8 cellular contexts compared by ENCODE assay signal in genomic region chr18:59357928-59358327, GRCh38. TPM values are rescaled to one million over a fixed set of nuclear protein-coding genes. Genes with fewer than 3 reads are reported as not detected.
DNase-seq lines count a peak whose midpoint lies in the region; ATAC-seq and TF ChIP-seq lines count a peak whose summit lies in the region.

No MANE protein-coding gene starts in this region.

- H3K4me3 Mint-ChIP-seq in stimulated activated naive CD8-positive, alpha-beta T cell treated with anti-CD3 and anti-CD28 coated beads, Interleukin-15, Interleukin-2, amounts not matched to agents 100 ng/mL and 50 ng/mL, for 24 hours, result peak overlapping the region; percentile 98
- peak overlapping the region; percentile 95 for H3K4me3 Mint-ChIP-seq in T-helper 1 cell treated with Interleukin-12 subunit alpha and Interleukin-12 subunit beta and Interleukin-4 antibody, amounts not matched to agents 30 μg/mL and 1 μg/mL, for 36 hours

- H2BK15ac ChIP-seq in neuronal stem cell (ENCODE audit: low read length), result no peak overlapping the region

- no peak overlapping the region for H2BK120ac ChIP-seq in neuronal stem cell (ENCODE audit: low read depth, low read length)

- H3K27ac Mint-ChIP-seq in stimulated activated naive CD8-positive, alpha-beta T cell treated with anti-CD3 and anti-CD28 coated beads, Interleukin-15, Interleukin-2, amounts not matched to agents 100 ng/mL and 50 ng/mL, for 24 hours, result peak overlapping the region; percentile 99
- H3K27ac Mint-ChIP-seq in T-helper 1 cell treated with Interleukin-12 subunit alpha and Interleukin-12 subunit beta and Interleukin-4 antibody, amounts not matched to agents 30 μg/mL and 1 μg/mL, for 36 hours, result peak overlapping the region; percentile 98

- DNase-seq in stimulated activated naive CD8-positive, alpha-beta T cell treated with anti-CD3 and anti-CD28 coated beads, Interleukin-15, Interleukin-2, amounts not matched to agents 100 U/mL and 50 U/mL, for 24 hours, result no peak
- DNase-seq in erythroblast (lab: John Stamatoyannopoulos, UW), result peak; percentile 92
- no peak for DNase-seq in neuronal stem cell (ENCODE audit: low spot score)

- H3K9ac ChIP-seq in neuronal stem cell (ENCODE audit: low read depth, low read length, poor library complexity), result no peak overlapping the region

- H3K4ac ChIP-seq in neuronal stem cell (ENCODE audit: low read length), result no peak overlapping the region

- H2AFZ ChIP-seq in neuronal stem cell (ENCODE audit: low read length), result peak overlapping the region; percentile 96

- H2BK5ac ChIP-seq in neuronal stem cell (ENCODE audit: low read length), result no peak overlapping the region

- H3K36me3 ChIP-seq in neuronal stem cell (replicated peaks in 1 of 2; ENCODE audit: control insufficient read depth in 2 of 2, insufficient read depth in 2 of 2, low read length in 2 of 2), result peaks cover 8 to 38% of the 10 kb centered on the region in 2 donors

- H2BK12ac ChIP-seq in neuronal stem cell (ENCODE audit: low read length), result no peak overlapping the region

- H3K9me3 ChIP-seq in neuronal stem cell (replicated peaks in 1 of 2; ENCODE audit: control insufficient read depth in 2 of 2, insufficient read depth in 1 of 2, low read depth in 1 of 2, low read length in 2 of 2), result no peaks in the 10 kb centered on the region

- TF ChIP-seq POLR2A in erythroblast (IDR thresholded peaks at IDR 0.05; ENCODE audit: low read length), result peak; percentile 11

- no peak overlapping the region for H4K8ac ChIP-seq in neuronal stem cell (ENCODE audit: low read depth, low read length)

- peaks cover 5% of the 10 kb centered on the region for H3K79me1 ChIP-seq in neuronal stem cell (ENCODE audit: low read depth, low read length)

- H3K27ac ChIP-seq in neuronal stem cell (replicated peaks; ENCODE audit: low read length), result no peak overlapping the region

- no peak overlapping the region for H3K23ac ChIP-seq in neuronal stem cell (ENCODE audit: low read depth, low read length, poor library complexity)

- H3K4me2 ChIP-seq in neuronal stem cell (ENCODE audit: insufficient read depth, low read length, poor library complexity, severe bottlenecking), result peak overlapping the region; percentile 31

- H3K14ac ChIP-seq in neuronal stem cell (ENCODE audit: low read length), result no peak overlapping the region

- H3K4me3 ChIP-seq in neuronal stem cell (ENCODE audit: low read length in 2 of 2), result peak overlapping the region; percentile 69 to 80

- no peak for ATAC-seq in stimulated activated naive CD8-positive, alpha-beta T cell treated with anti-CD3 and anti-CD28 coated beads, Interleukin-15, Interleukin-2, amounts not matched to agents 100 U/mL and 50 U/mL, for 24 hours
- ATAC-seq in HG02852 (IDR thresholded peaks at IDR 0.05; ENCODE audit: unreplicated experiment), result no peak
- no peak for ATAC-seq in HG03108 (IDR thresholded peaks at IDR 0.05; ENCODE audit: unreplicated experiment)
- no peak for ATAC-seq in HG03097 (IDR thresholded peaks at IDR 0.05; ENCODE audit: low FRiP score, unreplicated experiment)

- no peaks in the 10 kb centered on the region for H3K9me3 Mint-ChIP-seq in stimulated activated naive CD8-positive, alpha-beta T cell treated with anti-CD3 and anti-CD28 coated beads, Interleukin-15, Interleukin-2, amounts not matched to agents 100 ng/mL and 50 ng/mL, for 24 hours
- no peaks in the 10 kb centered on the region for H3K9me3 Mint-ChIP-seq in T-helper 1 cell treated with Interleukin-12 subunit alpha and Interleukin-12 subunit beta and Interleukin-4 antibody, amounts not matched to agents 30 μg/mL and 1 μg/mL, for 36 hours

- no peaks in the 10 kb centered on the region for H3K27me3 Mint-ChIP-seq in stimulated activated naive CD8-positive, alpha-beta T cell treated with anti-CD3 and anti-CD28 coated beads, Interleukin-15, Interleukin-2, amounts not matched to agents 100 ng/mL and 50 ng/mL, for 24 hours
- H3K27me3 Mint-ChIP-seq in T-helper 1 cell treated with Interleukin-12 subunit alpha and Interleukin-12 subunit beta and Interleukin-4 antibody, amounts not matched to agents 30 μg/mL and 1 μg/mL, for 36 hours (ENCODE audit: low read depth), result no peaks in the 10 kb centered on the region

- peaks cover 42% of the 10 kb centered on the region for H3K36me3 Mint-ChIP-seq in stimulated activated naive CD8-positive, alpha-beta T cell treated with anti-CD3 and anti-CD28 coated beads, Interleukin-15, Interleukin-2, amounts not matched to agents 100 ng/mL and 50 ng/mL, for 24 hours (ENCODE audit: low read depth)
- H3K36me3 Mint-ChIP-seq in T-helper 1 cell treated with Interleukin-12 subunit alpha and Interleukin-12 subunit beta and Interleukin-4 antibody, amounts not matched to agents 30 μg/mL and 1 μg/mL, for 36 hours (ENCODE audit: low read depth), result peaks cover 18% of the 10 kb centered on the region

- H3K4me1 Mint-ChIP-seq in stimulated activated naive CD8-positive, alpha-beta T cell treated with anti-CD3 and anti-CD28 coated beads, Interleukin-15, Interleukin-2, amounts not matched to agents 100 ng/mL and 50 ng/mL, for 24 hours (ENCODE audit: low read depth), result peaks cover 45% of the 10 kb centered on the region
- H3K4me1 Mint-ChIP-seq in T-helper 1 cell treated with Interleukin-12 subunit alpha and Interleukin-12 subunit beta and Interleukin-4 antibody, amounts not matched to agents 30 μg/mL and 1 μg/mL, for 36 hours (ENCODE audit: low read depth), result peaks cover 30% of the 10 kb centered on the region

- no peak overlapping the region for H4K91ac ChIP-seq in neuronal stem cell (ENCODE audit: low read depth, low read length, poor library complexity)

- no peak overlapping the region for H3K18ac ChIP-seq in neuronal stem cell (ENCODE audit: low read length)

- H3K27me3 ChIP-seq in neuronal stem cell (ENCODE audit: control insufficient read depth in 3 of 3, insufficient read depth in 3 of 3, low read depth in 1 of 3, low read length in 3 of 3), result peaks cover 0 to 29% (median 0%) of the 10 kb centered on the region in 3 experiments

- H3K4me1 ChIP-seq in neuronal stem cell (ENCODE audit: control insufficient read depth in 2 of 2, insufficient read depth in 1 of 2, low read depth in 1 of 2, low read length in 2 of 2), result peaks cover 3 to 6% of the 10 kb centered on the region in 2 donors

- no CpG with 5 or more reads among the region's 4 CpGs for WGBS in neuronal stem cell (ENCODE audit: extremely low coverage in 2 of 2, insufficient read length in 2 of 2, insufficient replicate concordance in 1 of 2), 2 donors

- H2AK5ac ChIP-seq in neuronal stem cell (ENCODE audit: low read depth, low read length), result no peak overlapping the region

RNA-seq across cellular contexts. Expression of gene LMAN1, which starts 1.1 kb away (rescaled TPM):
- polyA plus RNA-seq in neuronal stem cell (2013, experiment 1 of 2), result 211 TPM
- polyA plus RNA-seq in neuronal stem cell (2013, experiment 2 of 2), result 227 TPM

RNA-seq across cellular contexts. Expression of gene CPLX4, which starts 39.5 kb away (rescaled TPM):
- polyA plus RNA-seq in neuronal stem cell (2013, experiment 1 of 2), result 0.60 TPM
- polyA plus RNA-seq in neuronal stem cell (2013, experiment 2 of 2), result 0.43 TPM

Comparison
In these comparisons a context has a peak if more than half of its experiments do, and no peak if none do; other contexts are left out.
1. DNase-seq: peak in erythroblast (2 of 2); none in stimulated activated naive CD8-positive, alpha-beta T cell treated with anti-CD3 and anti-CD28 coated beads, Interleukin-15, Interleukin-2, amounts not matched to agents 100 U/mL and 50 U/mL, for 24 hours (single experiment) and neuronal stem cell (single experiment).